In the genomic region with DNA sequence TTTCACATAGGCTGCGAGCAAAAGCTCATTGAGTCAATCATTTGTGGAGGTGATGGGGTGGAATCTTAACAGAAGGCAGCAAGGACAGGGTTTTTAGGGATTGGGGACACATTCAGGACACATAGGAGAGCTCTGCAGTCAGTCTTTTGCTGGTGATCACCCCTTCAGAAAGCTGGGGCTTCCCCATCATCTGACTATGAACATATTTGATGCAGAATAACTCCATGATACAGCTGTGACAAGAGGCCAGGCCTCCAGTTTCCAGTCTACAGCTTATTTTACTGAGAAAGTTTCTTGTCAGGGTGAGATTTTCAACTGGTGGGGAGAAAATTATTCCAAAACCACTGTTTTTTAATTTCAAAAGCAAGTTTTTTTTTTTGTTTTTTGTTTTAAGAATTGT, we compare ENCODE assay signal across 20 cellular contexts.
DNase-seq lines count a peak whose midpoint lies in the region; ATAC-seq and TF ChIP-seq lines count a peak whose summit lies in the region.
"Had no signal": no experiment of that assay in that cellular context is flagged by ENCODE, and none has a peak within 500 bp of the region (broad histone marks: within the 10 kb centered on the region; RNA-seq: fewer than 3 reads in every experiment).

No MANE protein-coding gene starts in this region.

- TF ChIP-seq CTCF in A673 (conservative IDR thresholded peaks at IDR 0.05; ENCODE audit: low read depth, low read length) (no peak), ascending aorta (IDR thresholded peaks at IDR 0.05) (no peak), gastroesophageal sphincter (IDR thresholded peaks at IDR 0.05) (no peak), psoas muscle (IDR thresholded peaks at IDR 0.05) (no peak), H9 (conservative IDR thresholded peaks at IDR 0.05) (no peak)

- no peak overlapping the region for H3K56ac ChIP-seq in H9 (ENCODE audit: insufficient read length, low read depth, low read length)

- H3K14ac ChIP-seq in H9 (ENCODE audit: insufficient read depth, low read length): no peak overlapping the region

- no peak overlapping the region for H3K9ac ChIP-seq in H9 (ENCODE audit: extremely low read depth, insufficient read length, low read length)

- no peak overlapping the region for H3K18ac ChIP-seq in H9 (ENCODE audit: insufficient read length, low read depth, low read length)

- H4K91ac ChIP-seq in H9 (ENCODE audit: insufficient read length, low read depth, low read length): no peak overlapping the region

- no peak overlapping the region for H3T11ph ChIP-seq in H9 (ENCODE audit: low read length)

- no peak overlapping the region for H4K5ac ChIP-seq in H9 (ENCODE audit: insufficient read length, low read depth, low read length)

- no peak overlapping the region for H3K4me3 Mint-ChIP-seq in activated CD4-positive, alpha-beta memory T cell treated with anti-CD3 and anti-CD28 coated beads, Interleukin-2, amount 10 ng/mL, durations not matched to agents 7 days and 5 days
- no peak overlapping the region for H3K4me3 Mint-ChIP-seq in H9
- H3K4me3 Mint-ChIP-seq: CD14-positive monocyte had no signal

- intact Hi-C loops in A673 (cut with micrococcal nuclease; ENCODE audit: unreplicated experiment): loop anchor here (5.0 to 10.0 kb wide), 2 partner anchors 40 to 108 kb away; no protein-coding TSS in a partner anchor
- intact Hi-C loops in ascending aorta (cut with DNase I): loop anchor here (2.0 to 10.0 kb wide), 3 partner anchors 44 to 1052 kb away; a partner anchor contains a TSS
- intact Hi-C loops in psoas muscle (cut with DNase I): loop anchor here in 1 of 2 donors (5.0 kb wide), 1 partner anchor 40 kb away; no protein-coding TSS in a partner anchor

- peaks cover 40% of the 10 kb centered on the region for H3K4me1 ChIP-seq in A673 (ENCODE audit: insufficient read depth, low read length, poor library complexity, severe bottlenecking)
- H3K4me1 ChIP-seq in ascending aorta: peaks cover 4 to 51% of the 10 kb centered on the region in 2 donors
- H3K4me1 ChIP-seq in gastroesophageal sphincter: peaks cover 4 to 39% (median 15%) of the 10 kb centered on the region in 3 donors
- H3K4me1 ChIP-seq in psoas muscle: peaks cover 30% of the 10 kb centered on the region
- no peaks in the 10 kb centered on the region for H3K4me1 ChIP-seq in H9 (ENCODE audit: insufficient read depth, low read length)
- H3K4me1 ChIP-seq: testis had no signal

- H3K36me3 Mint-ChIP-seq in activated CD4-positive, alpha-beta memory T cell treated with anti-CD3 and anti-CD28 coated beads, Interleukin-2, amount 10 ng/mL, durations not matched to agents 7 days and 5 days (ENCODE audit: low read depth): peaks cover 22% of the 10 kb centered on the region
- peaks cover 24 to 35% (median 27%) of the 10 kb centered on the region in 3 experiments for H3K36me3 Mint-ChIP-seq in H9 (ENCODE audit: insufficient read depth in 1 of 3, low read depth in 3 of 3)

- H3K27ac ChIP-seq in A673 (ENCODE audit: low read depth, low read length, poor library complexity, severe bottlenecking) (peak overlapping the region; percentile 62), ascending aorta (peak overlapping the region; percentile 88 to 92), gastroesophageal sphincter (peak overlapping the region; percentile 21 to 76 (median 71)), psoas muscle (peak overlapping the region; percentile 98), H9 (ENCODE audit: insufficient read length, low read depth, low read length) (no peak overlapping the region)
- H3K27ac ChIP-seq: ovary, PC-9, testis had no signal

- H2BK120ac ChIP-seq in H9 (ENCODE audit: low read depth, low read length, poor library complexity, severe bottlenecking): no peak overlapping the region

- H3K27ac Mint-ChIP-seq in activated CD4-positive, alpha-beta memory T cell treated with anti-CD3 and anti-CD28 coated beads, Interleukin-2, amount 10 ng/mL, durations not matched to agents 7 days and 5 days: no peak overlapping the region
- H3K27ac Mint-ChIP-seq in H9: no peak overlapping the region
- H3K27ac Mint-ChIP-seq: CD14-positive monocyte had no signal

- H3K23ac ChIP-seq in H9 (ENCODE audit: insufficient read length, low read depth, low read length): no peak overlapping the region

- peaks cover 33% of the 10 kb centered on the region for H3K9me3 Mint-ChIP-seq in activated CD4-positive, alpha-beta memory T cell treated with anti-CD3 and anti-CD28 coated beads, Interleukin-2, amount 10 ng/mL, durations not matched to agents 7 days and 5 days
- peaks cover 25 to 39% of the 10 kb centered on the region in 2 experiments for H3K9me3 Mint-ChIP-seq in H9

- H3K79me2 ChIP-seq in H9 (ENCODE audit: insufficient read depth, low read length): no peaks in the 10 kb centered on the region

- H3K4me1 Mint-ChIP-seq in activated CD4-positive, alpha-beta memory T cell treated with anti-CD3 and anti-CD28 coated beads, Interleukin-2, amount 10 ng/mL, durations not matched to agents 7 days and 5 days: no peaks in the 10 kb centered on the region
- no peaks in the 10 kb centered on the region for H3K4me1 Mint-ChIP-seq in H9
- H3K4me1 Mint-ChIP-seq: CD14-positive monocyte had no signal

- H2BK15ac ChIP-seq in H9 (ENCODE audit: low read depth, low read length): no peak overlapping the region

- ATAC-seq in gastroesophageal sphincter (no peak), psoas muscle (no peak), GM21367 (IDR thresholded peaks at IDR 0.05; ENCODE audit: unreplicated experiment) (no peak)
- ATAC-seq: esophagus mucosa had no signal

- no peak overlapping the region for H2BK20ac ChIP-seq in H9 (ENCODE audit: low read depth, low read length, poor library complexity, severe bottlenecking)

- DNase-seq in A673 (ENCODE audit: low spot score): no peak
- no peak for DNase-seq in ascending aorta (ENCODE audit: low spot score in 2 of 2)
- DNase-seq in psoas muscle: no peak
- DNase-seq in activated CD4-positive, alpha-beta memory T cell treated with anti-CD3 and anti-CD28 coated beads, Interleukin-2, amount 10 ng/mL, durations not matched to agents 7 days and 5 days: no peak
- DNase-seq in DMS53 (lab: John Stamatoyannopoulos, UW): no peak
- no peak for DNase-seq in H9
- DNase-seq: activated CD4-positive, alpha-beta T cell treated with anti-CD3 and anti-CD28 coated beads for 48 hours; activated naive CD4-positive, alpha-beta T cell treated with Interleukin-2 at 50 U/mL for 16 hours; H7; kidney; NCI-H526 treated with DMSO at 0.1 percent for 48 hours; ovary; PC-9; stimulated activated CD4-positive, alpha-beta T cell treated with anti-CD3 and anti-CD28 coated beads, Interleukin-4, amount 100 ng/mL, for 4 hours; stimulated activated CD8-positive, alpha-beta memory T cell treated with anti-CD3 and anti-CD28 coated beads, Interleukin-4, amount 100 ng/mL, for 48 hours; testis had no signal

- POLR2A ChIA-PET in A673 (lab: Charles Lee; ENCODE audit: low non-redundant PET): interaction anchor here (0.7 kb wide), 1 partner anchor 107 kb away, joined by 5 read pairs; no protein-coding TSS in a partner anchor
- POLR2A ChIA-PET in activated CD4-positive, alpha-beta memory T cell treated with anti-CD3 and anti-CD28 coated beads, Interleukin-2, amount 10 ng/mL, durations not matched to agents 7 days and 5 days (lab: Charles Lee): no interaction called here

- no peaks in the 10 kb centered on the region for H3K23me2 ChIP-seq in H9 (ENCODE audit: insufficient read length, low read depth, low read length, poor library complexity, severe bottlenecking)

- H4K8ac ChIP-seq in H9 (replicated peaks; ENCODE audit: insufficient read length, low read depth, low read length): no peak overlapping the region

- 100% methylated on average over 1 of the region's 1 CpG for WGBS in gastroesophageal sphincter (ENCODE audit: low coverage in 1 of 2), 2 donors
- 52 to 83% (median 74%) methylated on average over 1 of the region's 1 CpG for WGBS in psoas muscle, 3 donors
- no CpG with 5 or more reads among the region's 1 CpG for WGBS in H9 (ENCODE audit: extremely low coverage, insufficient read length, low lambda C conversion rate)

- peaks cover 18% of the 10 kb centered on the region for H3K27me3 Mint-ChIP-seq in activated CD4-positive, alpha-beta memory T cell treated with anti-CD3 and anti-CD28 coated beads, Interleukin-2, amount 10 ng/mL, durations not matched to agents 7 days and 5 days
- peaks cover 6% of the 10 kb centered on the region for H3K27me3 Mint-ChIP-seq in H9 (ENCODE audit: low read depth)

- no peaks in the 10 kb centered on the region for H4K20me1 ChIP-seq in H9 (ENCODE audit: control insufficient read depth, insufficient read depth, insufficient read length)

- BruUV-seq in A673 (replicated peaks; lab: Mats Ljungman, UMichigan): no TSS peak

- TF ChIP-seq POLR2A in gastroesophageal sphincter (IDR thresholded peaks at IDR 0.05): no peak

- no peaks in the 10 kb centered on the region for H3K79me1 ChIP-seq in H9 (ENCODE audit: insufficient read depth, low read depth, low read length, poor library complexity, severe bottlenecking)

- CTCF ChIA-PET in A673 (lab: Charles Lee): interaction anchor here (0.7 kb wide), 1 partner anchor 23 kb away, joined by 5 read pairs; no protein-coding TSS in a partner anchor
- CTCF ChIA-PET in activated CD4-positive, alpha-beta memory T cell treated with anti-CD3 and anti-CD28 coated beads, Interleukin-2, amount 10 ng/mL, durations not matched to agents 7 days and 5 days (lab: Charles Lee): interaction anchor here (0.6 kb wide), 2 partner anchors 242 to 599 kb away, joined by 3 to 5 read pairs; no protein-coding TSS in a partner anchor

- H3K36me3 ChIP-seq in A673 (ENCODE audit: insufficient read depth, low read length, poor library complexity, severe bottlenecking) (no peaks in the 10 kb centered on the region), ascending aorta (no peaks in the 10 kb centered on the region), gastroesophageal sphincter (no peaks in the 10 kb centered on the region), psoas muscle (ENCODE audit: insufficient read depth in 1 of 2, low read depth in 1 of 2) (no peaks in the 10 kb centered on the region)
- H3K36me3 ChIP-seq: ovary had no signal

- H3K4me2 ChIP-seq in H9 (ENCODE audit: insufficient read depth, insufficient read length, low read length): no peak overlapping the region
- H3K4me2 ChIP-seq: PC-9 had no signal

- H3K4me3 ChIP-seq in A673 (ENCODE audit: low read depth, low read length, poor library complexity, severe bottlenecking): no peak overlapping the region
- no peak overlapping the region for H3K4me3 ChIP-seq in ascending aorta
- no peak overlapping the region for H3K4me3 ChIP-seq in gastroesophageal sphincter
- H3K4me3 ChIP-seq in psoas muscle: no peak overlapping the region
- H3K4me3 ChIP-seq: ovary, PC-9, testis had no signal

- H3K9me3 ChIP-seq in A673 (ENCODE audit: low read depth, low read length, poor library complexity, severe bottlenecking): peaks cover 17% of the 10 kb centered on the region
- no peaks in the 10 kb centered on the region for H3K9me3 ChIP-seq in ascending aorta
- H3K9me3 ChIP-seq in gastroesophageal sphincter: no peaks in the 10 kb centered on the region
- H3K9me3 ChIP-seq in psoas muscle: peaks cover 9% of the 10 kb centered on the region
- H3K9me3 ChIP-seq in H9 (ENCODE audit: control insufficient read depth, low read depth, low read length): peaks cover 10% of the 10 kb centered on the region
- H3K9me3 ChIP-seq: testis had no signal

- no peak overlapping the region for H2BK12ac ChIP-seq in H9 (ENCODE audit: insufficient read length, low read depth, low read length)

- no peak overlapping the region for H2BK5ac ChIP-seq in H9 (ENCODE audit: insufficient read length, low read length)

- H3K27me3 ChIP-seq in A673 (replicated peaks; ENCODE audit: insufficient read depth, low read depth, low read length, poor library complexity) (no peaks in the 10 kb centered on the region), ascending aorta (no peaks in the 10 kb centered on the region), gastroesophageal sphincter (no peaks in the 10 kb centered on the region), psoas muscle (ENCODE audit: insufficient read depth in 3 of 3, low read length in 2 of 3) (no peaks in the 10 kb centered on the region), H9 (ENCODE audit: insufficient read depth, low read length) (no peaks in the 10 kb centered on the region)
- H3K27me3 ChIP-seq: ovary, testis had no signal

- no peak overlapping the region for H2AFZ ChIP-seq in H9 (ENCODE audit: low read length)
- H2AFZ ChIP-seq: PC-9 had no signal

- no peak overlapping the region for H3K4ac ChIP-seq in H9 (ENCODE audit: low read depth, low read length)

- H2AK5ac ChIP-seq in H9 (ENCODE audit: insufficient read length, low read length): no peak overlapping the region

- TF ChIP-seq EP300 in gastroesophageal sphincter (IDR thresholded peaks at IDR 0.05): no peak
